9 cellular contexts compared by ENCODE assay signal in the genomic region with DNA sequence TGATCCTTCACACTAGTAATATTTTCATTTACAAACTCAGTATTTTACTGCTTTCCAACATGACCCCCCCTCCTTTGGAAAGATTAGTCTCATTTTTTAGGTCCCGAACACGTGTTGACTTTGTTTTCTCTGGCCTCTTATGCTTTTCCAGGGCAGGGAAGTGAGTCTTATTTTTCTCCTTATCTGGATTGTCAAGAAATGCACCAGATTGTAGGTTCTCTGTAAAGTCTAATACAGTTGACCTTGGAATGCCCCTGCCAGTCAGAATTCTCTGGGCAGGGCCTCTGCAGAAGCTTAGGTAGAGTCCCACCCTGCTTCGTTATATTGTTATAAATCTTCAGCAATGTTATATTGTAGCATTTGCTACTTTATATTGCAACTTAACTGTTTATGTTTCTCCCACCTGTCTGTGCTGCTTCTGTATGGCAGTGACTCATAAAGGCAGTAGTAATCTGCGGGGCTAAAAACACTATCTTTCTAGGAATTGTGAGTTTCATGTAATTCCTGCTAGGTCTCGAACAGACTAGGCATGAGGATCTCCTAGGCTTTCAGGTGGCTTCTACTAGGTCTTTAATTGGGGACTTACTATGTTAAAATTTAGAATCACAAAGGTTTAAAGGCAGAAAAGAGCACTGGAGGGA. TPM values are rescaled to one million over a fixed set of nuclear protein-coding genes. Genes with fewer than 3 reads are reported as not detected.
DNase-seq lines count a peak whose midpoint lies in the region; ATAC-seq and TF ChIP-seq lines count a peak whose summit lies in the region.
"Had no signal": no experiment of that assay in that cellular context is flagged by ENCODE, and none has a peak within 500 bp of the region (broad histone marks: within the 10 kb centered on the region; RNA-seq: fewer than 3 reads in every experiment).

No MANE protein-coding gene starts in this region.

- no peaks in the 10 kb centered on the region for H3K9me3 Mint-ChIP-seq in activated CD4-positive, alpha-beta T cell treated with anti-CD3 and anti-CD28 coated beads, Interleukin-2, amount 10 ng/mL, durations not matched to agents 7 days and 5 days
- no peaks in the 10 kb centered on the region for H3K9me3 Mint-ChIP-seq in WTC11

- CTCF ChIA-PET in activated CD4-positive, alpha-beta T cell treated with anti-CD3 and anti-CD28 coated beads, Interleukin-2, amount 10 ng/mL, durations not matched to agents 7 days and 5 days (lab: Charles Lee) = interaction anchor here (1.8 kb wide), 1 partner anchor 8 kb away, joined by 4 read pairs; no protein-coding TSS in a partner anchor
- CTCF ChIA-PET in WTC11 (lab: Charles Lee) = no interaction called here

- no peak for TF ChIP-seq EP300 in suprapubic skin (IDR thresholded peaks at IDR 0.05)

- peak overlapping the region; percentile 95 for H3K27ac ChIP-seq in hepatocyte
- H3K27ac ChIP-seq in suprapubic skin = peak overlapping the region; percentile 99

- no peaks in the 10 kb centered on the region for H4K20me1 ChIP-seq in hepatocyte (ENCODE audit: insufficient read depth, poor library complexity, severe bottlenecking)

- peaks cover 51% of the 10 kb centered on the region for H3K79me2 ChIP-seq in hepatocyte

- peaks cover 40% of the 10 kb centered on the region for H3K4me1 Mint-ChIP-seq in activated CD4-positive, alpha-beta T cell treated with anti-CD3 and anti-CD28 coated beads, Interleukin-2, amount 10 ng/mL, durations not matched to agents 7 days and 5 days
- peaks cover 39% of the 10 kb centered on the region for H3K4me1 Mint-ChIP-seq in WTC11

- H3K27ac Mint-ChIP-seq in activated CD4-positive, alpha-beta T cell treated with anti-CD3 and anti-CD28 coated beads, Interleukin-2, amount 10 ng/mL, durations not matched to agents 7 days and 5 days = peak overlapping the region; percentile 93
- 0 out of 2 replicates have a peak overlapping the region, but pooled peaks have one; percentile 21 for H3K27ac Mint-ChIP-seq in WTC11

- TF ChIP-seq POLR2A in suprapubic skin (IDR thresholded peaks at IDR 0.05) = no peak

- no peaks in the 10 kb centered on the region for H3K9me2 ChIP-seq in hepatocyte (replicated peaks; ENCODE audit: insufficient read depth)

- no peaks in the 10 kb centered on the region for H3K27me3 ChIP-seq in hepatocyte
- no peaks in the 10 kb centered on the region for H3K27me3 ChIP-seq in suprapubic skin

- peaks cover 17% of the 10 kb centered on the region for H3K4me1 ChIP-seq in hepatocyte (ENCODE audit: insufficient read depth)
- peaks cover 28% of the 10 kb centered on the region for H3K4me1 ChIP-seq in suprapubic skin

- H3K4me3 ChIP-seq in hepatocyte = peak overlapping the region; percentile 92
- no peak overlapping the region for H3K4me3 ChIP-seq in suprapubic skin

- POLR2A ChIA-PET in activated CD4-positive, alpha-beta T cell treated with anti-CD3 and anti-CD28 coated beads, Interleukin-2, amount 10 ng/mL, durations not matched to agents 7 days and 5 days (lab: Charles Lee) = no interaction called here
- POLR2A ChIA-PET in WTC11 (lab: Charles Lee) = no interaction called here

- peak overlapping the region; percentile 85 for H3K4me3 Mint-ChIP-seq in activated CD4-positive, alpha-beta T cell treated with anti-CD3 and anti-CD28 coated beads, Interleukin-2, amount 10 ng/mL, durations not matched to agents 7 days and 5 days
- peak overlapping the region; percentile 94 for H3K4me3 Mint-ChIP-seq in WTC11

- H2AFZ ChIP-seq in hepatocyte = no peak overlapping the region

- H3K27me3 Mint-ChIP-seq in activated CD4-positive, alpha-beta T cell treated with anti-CD3 and anti-CD28 coated beads, Interleukin-2, amount 10 ng/mL, durations not matched to agents 7 days and 5 days = no peaks in the 10 kb centered on the region
- H3K27me3 Mint-ChIP-seq in WTC11 (ENCODE audit: low read depth) = no peaks in the 10 kb centered on the region

- WGBS in hepatocyte (ENCODE audit: low lambda C conversion rate, missing lambda C conversion rate) = 43% methylated on average over 5 of the region's 5 CpGs
- WGBS in suprapubic skin = 54% methylated on average over 5 of the region's 5 CpGs

- H3K9me3 ChIP-seq in hepatocyte (ENCODE audit: low read depth) = no peaks in the 10 kb centered on the region
- H3K9me3 ChIP-seq in suprapubic skin = no peaks in the 10 kb centered on the region

- ATAC-seq in WTC11 (no peak), GM19328 (IDR thresholded peaks at IDR 0.05; ENCODE audit: unreplicated experiment) (no peak), GM18909 (IDR thresholded peaks at IDR 0.05; ENCODE audit: poor library complexity, unreplicated experiment) (no peak)

- no peaks in the 10 kb centered on the region for H3K36me3 ChIP-seq in hepatocyte (replicated peaks; ENCODE audit: insufficient read depth, low read depth)
- H3K36me3 ChIP-seq in suprapubic skin = no peaks in the 10 kb centered on the region

- DNase-seq in activated CD4-positive, alpha-beta T cell treated with anti-CD3 and anti-CD28 coated beads, Interleukin-2, amount 10 ng/mL, durations not matched to agents 7 days and 5 days = no peak
- DNase-seq in activated CD4-positive, alpha-beta T cell treated with anti-CD3 and anti-CD28 coated beads for 4 hours = no peak
- DNase-seq in WTC11 (ENCODE audit: low spot score) (no peak), hepatocyte (ENCODE audit: low spot score) (no peak), suprapubic skin (ENCODE audit: low spot score in 2 of 2) (no peak), CD1c-positive myeloid dendritic cell (ENCODE audit: extremely low spot score) (no peak)
- DNase-seq: effector memory CD4-positive, alpha-beta T cell had no signal

- H3K4me2 ChIP-seq in hepatocyte = peak overlapping the region; percentile 82

- TF ChIP-seq CTCF in WTC11 (IDR thresholded peaks at IDR 0.05) = no peak
- no peak for TF ChIP-seq CTCF in hepatocyte (IDR thresholded peaks at IDR 0.05; ENCODE audit: poor library complexity)
- no peak for TF ChIP-seq CTCF in suprapubic skin (IDR thresholded peaks at IDR 0.05)

- H3K36me3 Mint-ChIP-seq in activated CD4-positive, alpha-beta T cell treated with anti-CD3 and anti-CD28 coated beads, Interleukin-2, amount 10 ng/mL, durations not matched to agents 7 days and 5 days (ENCODE audit: low read depth) = no peaks in the 10 kb centered on the region
- no peaks in the 10 kb centered on the region for H3K36me3 Mint-ChIP-seq in WTC11

TF ChIP-seq in WTC11, 78 proteins besides CTCF, POLR2A, EP300 and RAD21 (continues in another document):
- TF ChIP-seq RORB (CRISPR knock-in tag; IDR thresholded peaks at IDR 0.05) (no peak), GABPB1 (CRISPR knock-in tag; IDR thresholded peaks at IDR 0.05) (no peak), KAT7 (CRISPR knock-in tag; IDR thresholded peaks at IDR 0.05; ENCODE audit: borderline replicate concordance) (no peak), ELF4 (CRISPR knock-in tag; IDR thresholded peaks at IDR 0.05; ENCODE audit: low read depth) (no peak), IRF2 (CRISPR knock-in tag; IDR thresholded peaks at IDR 0.05; ENCODE audit: borderline replicate concordance, low read depth) (no peak), ZNF219 (CRISPR knock-in tag; IDR thresholded peaks at IDR 0.05; ENCODE audit: borderline replicate concordance) (no peak), CREB1 (CRISPR knock-in tag; IDR thresholded peaks at IDR 0.05) (no peak)
- TF ChIP-seq, protein P1, sequence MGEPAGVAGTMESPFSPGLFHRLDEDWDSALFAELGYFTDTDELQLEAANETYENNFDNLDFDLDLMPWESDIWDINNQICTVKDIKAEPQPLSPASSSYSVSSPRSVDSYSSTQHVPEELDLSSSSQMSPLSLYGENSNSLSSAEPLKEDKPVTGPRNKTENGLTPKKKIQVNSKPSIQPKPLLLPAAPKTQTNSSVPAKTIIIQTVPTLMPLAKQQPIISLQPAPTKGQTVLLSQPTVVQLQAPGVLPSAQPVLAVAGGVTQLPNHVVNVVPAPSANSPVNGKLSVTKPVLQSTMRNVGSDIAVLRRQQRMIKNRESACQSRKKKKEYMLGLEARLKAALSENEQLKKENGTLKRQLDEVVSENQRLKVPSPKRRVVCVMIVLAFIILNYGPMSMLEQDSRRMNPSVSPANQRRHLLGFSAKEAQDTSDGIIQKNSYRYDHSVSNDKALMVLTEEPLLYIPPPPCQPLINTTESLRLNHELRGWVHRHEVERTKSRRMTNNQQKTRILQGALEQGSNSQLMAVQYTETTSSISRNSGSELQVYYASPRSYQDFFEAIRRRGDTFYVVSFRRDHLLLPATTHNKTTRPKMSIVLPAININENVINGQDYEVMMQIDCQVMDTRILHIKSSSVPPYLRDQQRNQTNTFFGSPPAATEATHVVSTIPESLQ (CRISPR knock-in tag; IDR thresholded peaks at IDR 0.05) = no peak
- TF ChIP-seq, protein P2, sequence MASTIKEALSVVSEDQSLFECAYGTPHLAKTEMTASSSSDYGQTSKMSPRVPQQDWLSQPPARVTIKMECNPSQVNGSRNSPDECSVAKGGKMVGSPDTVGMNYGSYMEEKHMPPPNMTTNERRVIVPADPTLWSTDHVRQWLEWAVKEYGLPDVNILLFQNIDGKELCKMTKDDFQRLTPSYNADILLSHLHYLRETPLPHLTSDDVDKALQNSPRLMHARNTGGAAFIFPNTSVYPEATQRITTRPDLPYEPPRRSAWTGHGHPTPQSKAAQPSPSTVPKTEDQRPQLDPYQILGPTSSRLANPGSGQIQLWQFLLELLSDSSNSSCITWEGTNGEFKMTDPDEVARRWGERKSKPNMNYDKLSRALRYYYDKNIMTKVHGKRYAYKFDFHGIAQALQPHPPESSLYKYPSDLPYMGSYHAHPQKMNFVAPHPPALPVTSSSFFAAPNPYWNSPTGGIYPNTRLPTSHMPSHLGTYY (CRISPR knock-in tag; IDR thresholded peaks at IDR 0.05) = no peak
- TF ChIP-seq, protein P3, sequence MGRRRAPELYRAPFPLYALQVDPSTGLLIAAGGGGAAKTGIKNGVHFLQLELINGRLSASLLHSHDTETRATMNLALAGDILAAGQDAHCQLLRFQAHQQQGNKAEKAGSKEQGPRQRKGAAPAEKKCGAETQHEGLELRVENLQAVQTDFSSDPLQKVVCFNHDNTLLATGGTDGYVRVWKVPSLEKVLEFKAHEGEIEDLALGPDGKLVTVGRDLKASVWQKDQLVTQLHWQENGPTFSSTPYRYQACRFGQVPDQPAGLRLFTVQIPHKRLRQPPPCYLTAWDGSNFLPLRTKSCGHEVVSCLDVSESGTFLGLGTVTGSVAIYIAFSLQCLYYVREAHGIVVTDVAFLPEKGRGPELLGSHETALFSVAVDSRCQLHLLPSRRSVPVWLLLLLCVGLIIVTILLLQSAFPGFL (CRISPR knock-in tag; IDR thresholded peaks at IDR 0.05; ENCODE audit: borderline replicate concordance) = no peak
- TF ChIP-seq, protein P4, sequence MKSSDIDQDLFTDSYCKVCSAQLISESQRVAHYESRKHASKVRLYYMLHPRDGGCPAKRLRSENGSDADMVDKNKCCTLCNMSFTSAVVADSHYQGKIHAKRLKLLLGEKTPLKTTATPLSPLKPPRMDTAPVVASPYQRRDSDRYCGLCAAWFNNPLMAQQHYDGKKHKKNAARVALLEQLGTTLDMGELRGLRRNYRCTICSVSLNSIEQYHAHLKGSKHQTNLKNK (CRISPR knock-in tag; IDR thresholded peaks at IDR 0.05) = no peak

RNA-seq across cellular contexts. Expression of a gene that starts 2.0 kb away (rescaled TPM):
- total RNA-seq in activated CD4-positive, alpha-beta T cell treated with anti-CD3 and anti-CD28 coated beads, Interleukin-2, amount 10 ng/mL, durations not matched to agents 7 days and 5 days = 10 to 100 TPM; 22.5 to 25.3 TPM
- total RNA-seq in WTC11 (2021) (16.1 to 19.5 TPM (median 16.9 TPM) in 3 replicates), hepatocyte (15.3 and 16.8 TPM in 2 replicates), suprapubic skin (10 to 100 TPM; 17.6 to 42.6 (median 21.7) TPM)
- 5.3 and 6.5 TPM in 2 replicates for polyA plus RNA-seq in hepatocyte
